Comparison of ENCODE assay signal across 8 cellular contexts in the genomic region with DNA sequence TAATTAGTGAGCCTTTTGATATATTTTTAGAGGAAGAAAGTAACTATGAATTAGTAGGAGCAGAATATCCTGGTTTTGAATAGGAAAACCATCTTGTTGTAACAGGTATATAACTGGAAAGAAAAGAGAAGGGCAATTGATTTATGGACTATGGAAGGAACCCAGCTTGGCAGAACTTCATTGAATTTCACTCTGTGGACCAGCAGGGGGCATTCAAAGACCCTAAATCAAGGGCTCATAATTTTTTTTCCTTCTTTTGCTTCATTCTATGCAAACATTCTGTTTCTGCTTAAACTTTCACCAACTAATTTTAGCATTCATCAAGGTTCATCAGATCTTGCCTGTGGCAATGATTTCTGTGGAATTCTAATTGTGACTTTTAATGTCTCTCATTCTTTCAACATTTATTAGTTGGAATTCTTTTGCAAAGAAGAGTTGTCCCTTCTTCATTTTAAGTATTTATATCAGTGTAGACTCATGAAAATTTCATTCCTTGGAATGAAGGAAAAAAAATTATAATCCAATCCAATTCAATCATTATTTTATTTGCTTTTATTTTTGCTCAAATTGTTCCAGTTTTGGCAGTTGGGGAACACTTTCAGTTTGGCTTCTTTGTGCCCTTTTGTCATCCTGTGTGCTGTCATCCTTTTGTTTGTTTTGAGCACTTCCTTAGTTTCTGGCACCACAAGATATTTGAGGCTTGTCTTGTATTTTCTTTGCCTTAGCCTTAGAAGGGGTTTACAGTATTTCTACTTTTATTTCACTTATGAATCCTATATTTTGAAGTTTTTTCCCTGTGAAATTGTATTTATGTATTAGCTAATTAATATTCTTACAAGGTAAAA. TPM values are rescaled to one million over a fixed set of nuclear protein-coding genes. Genes with fewer than 3 reads are reported as not detected.
A peak's percentile ranks its signal among the peaks of the same experiment; 100 is the strongest.
DNase-seq lines count a peak whose midpoint lies in the region; ATAC-seq and TF ChIP-seq lines count a peak whose summit lies in the region.

No MANE protein-coding gene starts in this region.

- H3K9me3 ChIP-seq in DOHH2 (ENCODE audit: control insufficient read depth, insufficient read depth, low read length) = no peaks in the 10 kb centered on the region
- H3K9me3 ChIP-seq in SJSA1 (replicated peaks) = no peaks in the 10 kb centered on the region; the same call in 1 of the 2 replicates
- no peaks in the 10 kb centered on the region for H3K9me3 ChIP-seq in lower lobe of right lung
- H3K9me3 ChIP-seq in transverse colon = no peaks in the 10 kb centered on the region

- H3K27me3 ChIP-seq in DOHH2 (ENCODE audit: control insufficient read depth, low read length) (no peaks in the 10 kb centered on the region), SJSA1 (replicated peaks) (no peaks in the 10 kb centered on the region), lower lobe of right lung (ENCODE audit: low read depth) (no peaks in the 10 kb centered on the region), transverse colon (no peaks in the 10 kb centered on the region)

- TF ChIP-seq POLR2A in transverse colon (IDR thresholded peaks at IDR 0.05) = no peak

- no peaks in the 10 kb centered on the region for H3F3A ChIP-seq in DOHH2 (ENCODE audit: control insufficient read depth, insufficient read depth)

- H3K4me3 ChIP-seq in DOHH2 (ENCODE audit: low read length) (no peak overlapping the region), SJSA1 (no peak overlapping the region), choroid plexus epithelial cell (ENCODE audit: low read depth, low read length) (no peak overlapping the region), lower lobe of right lung (no peak overlapping the region), transverse colon (no peak overlapping the region)

- H3K4me1 ChIP-seq in DOHH2 (ENCODE audit: control insufficient read depth, low read length) (peaks cover 30% of the 10 kb centered on the region), SJSA1 (replicated peaks) (peaks cover 14% of the 10 kb centered on the region), lower lobe of right lung (peaks cover 26% of the 10 kb centered on the region), transverse colon (peaks cover 6 to 29% (median 12%) of the 10 kb centered on the region in 4 donors)

- intact Hi-C loops in lower lobe of right lung (cut with DNase I) (loop anchor here (5.0 kb wide), 1 partner anchor 418 kb away; no protein-coding TSS in a partner anchor), transverse colon (cut with DNase I; ENCODE audit: low total_unique reads) (loop anchor here (10.0 kb wide), 1 partner anchor 45 kb away; no protein-coding TSS in a partner anchor)

- TF ChIP-seq CTCF in 22Rv1 (IDR thresholded peaks at IDR 0.05) (peak; percentile 78), DOHH2 (IDR thresholded peaks at IDR 0.05; ENCODE audit: low read depth, low read length, poor library complexity, severe bottlenecking) (peak; percentile 82), choroid plexus epithelial cell (conservative IDR thresholded peaks at IDR 0.05; ENCODE audit: low read depth, low read length) (peak; percentile 75), lower lobe of right lung (IDR thresholded peaks at IDR 0.05) (peak; percentile 69), transverse colon (IDR thresholded peaks at IDR 0.05) (peak; percentile 58 to 79 (median 64))

- peaks cover 10% of the 10 kb centered on the region; the same call in 1 of the 2 replicates for H3K79me2 ChIP-seq in DOHH2 (ENCODE audit: control insufficient read depth, low read length)

- H3K9me2 ChIP-seq in DOHH2 (replicated peaks; ENCODE audit: control insufficient read depth, low read length) = no peaks in the 10 kb centered on the region

- DNase-seq in HS-27A (ENCODE audit: low read depth) (peak; percentile 35), SJSA1 (ENCODE audit: low read depth in 1 of 2, low spot score in 2 of 2) (peak in 1 of 2 experiments; percentile 45), choroid plexus epithelial cell (ENCODE audit: low read depth) (peak; percentile 77), lower lobe of right lung (no peak), transverse colon (peak; percentile 27)

- H3K36me3 ChIP-seq in DOHH2 (ENCODE audit: control insufficient read depth, low read length) (peaks cover 15% of the 10 kb centered on the region), SJSA1 (no peaks in the 10 kb centered on the region; the same call in none of the 2 replicates), lower lobe of right lung (no peaks in the 10 kb centered on the region), transverse colon (no peaks in the 10 kb centered on the region)

- no peaks in the 10 kb centered on the region for H4K20me1 ChIP-seq in DOHH2 (ENCODE audit: control insufficient read depth, insufficient read depth, low read depth, low read length)

- H3K4me2 ChIP-seq in DOHH2 (ENCODE audit: low read length) = peak overlapping the region; percentile 23; the same call in 1 of the 2 replicates

- TF ChIP-seq EP300 in transverse colon (IDR thresholded peaks at IDR 0.05; ENCODE audit: low read depth) = no peak

- ATAC-seq in lower lobe of right lung = peak; percentile 71 to 73
- no peak for ATAC-seq in GM21390 (IDR thresholded peaks at IDR 0.05; ENCODE audit: unreplicated experiment)

- in situ Hi-C loops in transverse colon (cut with MboI; ENCODE audit: low pct_ligation_motif_present in 1 of 4, low pct_unique_long_range_greater_than_20kb in 1 of 4, low sequenced_read_pairs in 3 of 4) = loop anchor here (5.0 to 25.0 kb wide), 4 partner anchors 415 to 728 kb away; no protein-coding TSS in a partner anchor

- H3K27ac ChIP-seq in 22Rv1 (0 out of 2 replicates have a peak overlapping the region, but pooled peaks have one; percentile 0), DOHH2 (ENCODE audit: low read depth, low read length) (no peak overlapping the region), SJSA1 (peak overlapping the region; percentile 77), lower lobe of right lung (peak overlapping the region; percentile 61), transverse colon (peak overlapping the region in 2 of 4 donors; percentile 3)

RNA-seq across cellular contexts. Expression of gene NXPE3, which starts 30.4 kb away (rescaled TPM):
- 5.9 and 6.5 TPM in 2 replicates for total RNA-seq in SJSA1 (2014; rRNA removed; shearing (Covaris generic))
- total RNA-seq in lower lobe of right lung (22.0 TPM), transverse colon (1 to 10 TPM; 2.2 to 8.1 (median 2.9) TPM)

RNA-seq across cellular contexts. Expression of gene NFKBIZ, which starts 39.9 kb away (rescaled TPM):
- 10.4 and 25.4 TPM in 2 replicates for total RNA-seq in SJSA1 (2014; rRNA removed; shearing (Covaris generic))
- total RNA-seq in lower lobe of right lung = 76.2 TPM
- total RNA-seq in transverse colon = 100 to 1,000 TPM in 3 of 4 donors, 10 to 100 TPM in 1; 92.4 to 333 (median 176) TPM
